Comparison of ENCODE assay signal across 11 cellular contexts in genomic region chr4:190022614-190023281, GRCh38. TPM values are rescaled to one million over a fixed set of nuclear protein-coding genes. Genes with fewer than 3 reads are reported as not detected.
DNase-seq lines count a peak whose midpoint lies in the region; ATAC-seq and TF ChIP-seq lines count a peak whose summit lies in the region.
"Not testable (repeated sequence)": the region's sequence is repeated elsewhere in the genome, so short reads cannot be mapped to it uniquely, and the experiment has no call there.
"Had no signal": no experiment of that assay in that cellular context is flagged by ENCODE, and none has a peak within 500 bp of the region (broad histone marks: within the 10 kb centered on the region; RNA-seq: fewer than 3 reads in every experiment).

No MANE protein-coding gene starts in this region.

- not testable (repeated sequence) for H2BK12ac ChIP-seq in H9 (ENCODE audit: insufficient read length, low read depth, low read length)

- no CpG with 5 or more reads among the region's 47 CpGs for WGBS in H9 (ENCODE audit: extremely low coverage, insufficient read length, low lambda C conversion rate)
- WGBS in stomach, 5 donors, result 25 to 42% (median 27%) methylated on average over 26 to 34 of the region's 47 CpGs

- H3K23ac ChIP-seq in H9 (ENCODE audit: insufficient read length, low read depth, low read length), result not testable (repeated sequence)

- not testable (repeated sequence) for H3K27ac ChIP-seq in H9 (ENCODE audit: insufficient read length, low read depth, low read length); Panc1 (ENCODE audit: low read length); breast epithelium; left ventricle myocardium inferior (replicated peaks); neural progenitor cell; stomach

- TF ChIP-seq POLR2A in breast epithelium (IDR thresholded peaks at IDR 0.05); stomach (IDR thresholded peaks at IDR 0.05): not testable (repeated sequence)

- H4K20me1 ChIP-seq in H9 (ENCODE audit: control insufficient read depth, insufficient read depth, insufficient read length); neural progenitor cell (ENCODE audit: low read depth): not testable (repeated sequence)

- H2AK5ac ChIP-seq in H9 (ENCODE audit: insufficient read length, low read length), result not testable (repeated sequence)

- not testable (repeated sequence) for H3K27ac Mint-ChIP-seq in H9, neural progenitor cell

- H3K27me3 Mint-ChIP-seq in H9 (ENCODE audit: low read depth); neural progenitor cell (ENCODE audit: insufficient read depth, low read depth): not testable (repeated sequence)
- H3K27me3 Mint-ChIP-seq in activated T-cell treated with anti-CD3 and anti-CD28 coated beads, Interleukin-2, amount 50 U/mL, for 4 hours (ENCODE audit: low read depth), result peaks cover 36% of the 10 kb centered on the region

- intact Hi-C loops in Panc1 (cut with micrococcal nuclease; ENCODE audit: unreplicated experiment); breast epithelium (cut with DNase I; ENCODE audit: low total_unique reads); left ventricle myocardium inferior (cut with micrococcal nuclease); stomach (cut with DNase I; ENCODE audit: low total_unique reads): not testable (repeated sequence)

- peaks cover 16% of the 10 kb centered on the region for H3K9me3 ChIP-seq in H9 (ENCODE audit: control insufficient read depth, low read depth, low read length)
- not testable (repeated sequence) for H3K9me3 ChIP-seq in Panc1 (ENCODE audit: control insufficient read depth, insufficient read depth, low read depth, low read length); breast epithelium; left ventricle myocardium inferior (replicated peaks); neural progenitor cell (ENCODE audit: low read depth); stomach

- not testable (repeated sequence) for H3K79me1 ChIP-seq in H9 (ENCODE audit: insufficient read depth, low read depth, low read length, poor library complexity, severe bottlenecking)

- H2BK120ac ChIP-seq in H9 (ENCODE audit: low read depth, low read length, poor library complexity, severe bottlenecking), result not testable (repeated sequence)

- peaks cover 34 to 44% of the 10 kb centered on the region in 2 experiments for H3K9me3 Mint-ChIP-seq in H9
- not testable (repeated sequence) for H3K9me3 Mint-ChIP-seq in activated T-cell treated with anti-CD3 and anti-CD28 coated beads, Interleukin-2, amount 50 U/mL, for 4 hours
- peaks cover 29% of the 10 kb centered on the region for H3K9me3 Mint-ChIP-seq in neural progenitor cell

- not testable (repeated sequence) for H3K9ac ChIP-seq in H9 (ENCODE audit: extremely low read depth, insufficient read length, low read length); neural progenitor cell

- not testable (repeated sequence) for H3K23me2 ChIP-seq in H9 (ENCODE audit: insufficient read length, low read depth, low read length, poor library complexity, severe bottlenecking)

- H3F3A ChIP-seq in neural progenitor cell (ENCODE audit: low read depth), result not testable (repeated sequence)

- not testable (repeated sequence) for H3K36me3 ChIP-seq in Panc1 (ENCODE audit: control insufficient read depth, insufficient read depth, low read length); breast epithelium; left ventricle myocardium inferior; neural progenitor cell; stomach

- H3K79me2 ChIP-seq in H9 (ENCODE audit: insufficient read depth, low read length); neural progenitor cell (ENCODE audit: low read depth): not testable (repeated sequence)

- in situ Hi-C loops in GM13977 (cut with MboI; ENCODE audit: low pct_unique_long_range_greater_than_20kb, low sequenced_read_pairs, unreplicated experiment); Panc1 (cut with HindIII; ENCODE audit: low pct_unique_long_range_greater_than_20kb, low sequenced_read_pairs): not testable (repeated sequence)

- peak; percentile 14 for DNase-seq in GM13977 (ENCODE audit: low spot score)
- peak; percentile 25 for DNase-seq in H9
- not testable (repeated sequence) for DNase-seq in Panc1 (ENCODE audit: low read depth, low spot score); activated T-cell treated with anti-CD3 and anti-CD28 coated beads, Interleukin-2, amount 50 U/mL, for 4 hours; breast epithelium (ENCODE audit: low spot score in 2 of 2); left ventricle myocardium inferior; stomach
- peak; percentile 4 for DNase-seq in neural progenitor cell (ENCODE audit: low spot score)

- CTCF ChIA-PET in Panc1 (lab: Charles Lee), result not testable (repeated sequence)

- not testable (repeated sequence) for H3T11ph ChIP-seq in H9 (ENCODE audit: low read length)

- TF ChIP-seq EP300 in stomach (IDR thresholded peaks at IDR 0.05), result not testable (repeated sequence)

- H3K4me3 Mint-ChIP-seq in H9, neural progenitor cell: not testable (repeated sequence)
- H3K4me3 Mint-ChIP-seq in activated T-cell treated with anti-CD3 and anti-CD28 coated beads, Interleukin-2, amount 50 U/mL, for 4 hours, result peak overlapping the region; percentile 59

- not testable (repeated sequence) for TF ChIP-seq CTCF in GM13977 (IDR thresholded peaks at IDR 0.05; ENCODE audit: extremely low read depth, insufficient read depth, missing control alignments); H9 (conservative IDR thresholded peaks at IDR 0.05); Panc1 (IDR thresholded peaks at IDR 0.05); breast epithelium (IDR thresholded peaks at IDR 0.05); left ventricle myocardium inferior (IDR thresholded peaks at IDR 0.05; ENCODE audit: borderline replicate concordance); neural progenitor cell (IDR thresholded peaks at IDR 0.05); stomach (IDR thresholded peaks at IDR 0.05)

- H4K8ac ChIP-seq in H9 (replicated peaks; ENCODE audit: insufficient read length, low read depth, low read length), result not testable (repeated sequence)

- H3K4ac ChIP-seq in H9 (ENCODE audit: low read depth, low read length), result not testable (repeated sequence)

- peak; percentile 60; the same call in 1 of the 2 replicates for ATAC-seq in Panc1
- peak; percentile 29 to 44 for ATAC-seq in activated T-cell treated with anti-CD3 and anti-CD28 coated beads, Interleukin-2, amount 50 U/mL, for 4 hours

- BruUV-seq in Panc1 (replicated peaks; lab: Mats Ljungman, UMichigan), result not testable (repeated sequence)

- H3K4me1 Mint-ChIP-seq in H9, neural progenitor cell: not testable (repeated sequence)
- H3K4me1 Mint-ChIP-seq in activated T-cell treated with anti-CD3 and anti-CD28 coated beads, Interleukin-2, amount 50 U/mL, for 4 hours (ENCODE audit: low read depth), result peaks cover 18% of the 10 kb centered on the region

- not testable (repeated sequence) for H3K4me3 ChIP-seq in Panc1 (ENCODE audit: low read depth in 2 of 2, low read length in 2 of 2); neural progenitor cell
- H3K4me3 ChIP-seq in breast epithelium, result peak overlapping the region; percentile 17 to 57 (median 32)
- peak overlapping the region; percentile 50 for H3K4me3 ChIP-seq in left ventricle myocardium inferior
- H3K4me3 ChIP-seq in stomach, result peak overlapping the region in 3 of 4 donors; percentile 20 to 45 (median 37)

- not testable (repeated sequence) for H2BK20ac ChIP-seq in H9 (ENCODE audit: low read depth, low read length, poor library complexity, severe bottlenecking)

- not testable (repeated sequence) for H3K14ac ChIP-seq in H9 (ENCODE audit: insufficient read depth, low read length)

- H3K4me1 ChIP-seq in H9 (ENCODE audit: insufficient read depth, low read length); Panc1 (ENCODE audit: control insufficient read depth, insufficient read depth, low read length); breast epithelium; neural progenitor cell: not testable (repeated sequence)
- H3K4me1 ChIP-seq in left ventricle myocardium inferior (peaks cover 30% of the 10 kb centered on the region), stomach (peaks cover 0 to 41% (median 25%) of the 10 kb centered on the region in 4 donors)

- not testable (repeated sequence) for H4K5ac ChIP-seq in H9 (ENCODE audit: insufficient read length, low read depth, low read length)

- H4K91ac ChIP-seq in H9 (ENCODE audit: insufficient read length, low read depth, low read length), result not testable (repeated sequence)

- not testable (repeated sequence) for H3K56ac ChIP-seq in H9 (ENCODE audit: insufficient read length, low read depth, low read length)

- POLR2A ChIA-PET in Panc1 (lab: Charles Lee), result not testable (repeated sequence)

- H3K18ac ChIP-seq in H9 (ENCODE audit: insufficient read length, low read depth, low read length), result not testable (repeated sequence)

- not testable (repeated sequence) for H2AFZ ChIP-seq in H9 (ENCODE audit: low read length); neural progenitor cell (replicated peaks)

- H3K27me3 ChIP-seq in H9 (ENCODE audit: insufficient read depth, low read length) (peaks cover 29% of the 10 kb centered on the region), breast epithelium (peaks cover 0 to 35% of the 10 kb centered on the region in 2 donors), left ventricle myocardium inferior (ENCODE audit: low read depth) (peaks cover 53% of the 10 kb centered on the region), neural progenitor cell (peaks cover 56% of the 10 kb centered on the region), stomach (peaks cover 3 to 61% (median 47%) of the 10 kb centered on the region in 3 donors)
- not testable (repeated sequence) for H3K27me3 ChIP-seq in Panc1 (ENCODE audit: control insufficient read depth, insufficient read depth, low read length)

- not testable (repeated sequence) for H2BK15ac ChIP-seq in H9 (ENCODE audit: low read depth, low read length)

- H2BK5ac ChIP-seq in H9 (ENCODE audit: insufficient read length, low read length), result not testable (repeated sequence)

- H3K4me2 ChIP-seq in H9 (ENCODE audit: insufficient read depth, insufficient read length, low read length), result not testable (repeated sequence)
- H3K4me2 ChIP-seq in neural progenitor cell, result peak overlapping the region; percentile 27

- peaks cover 18 to 26% (median 19%) of the 10 kb centered on the region in 3 experiments; a peak in 6 of 7 replicates for H3K36me3 Mint-ChIP-seq in H9 (ENCODE audit: insufficient read depth in 1 of 3, low read depth in 3 of 3)
- not testable (repeated sequence) for H3K36me3 Mint-ChIP-seq in activated T-cell treated with anti-CD3 and anti-CD28 coated beads, Interleukin-2, amount 50 U/mL, for 4 hours (ENCODE audit: insufficient read depth); neural progenitor cell

RNA-seq across cellular contexts. Expression of gene FRG2, which starts 4.3 kb away (rescaled TPM):
- total RNA-seq in H9 (2021), result not detected in 2 replicates
- total RNA-seq in Panc1 (2021; ENCODE audit: unreplicated experiment), result not detected
- polyA plus RNA-seq in Panc1 (2012; ENCODE audit: insufficient read length), result not detected
- total RNA-seq in activated T-cell treated with anti-CD3 and anti-CD28 coated beads, Interleukin-2, amount 50 U/mL, for 4 hours, result not detected
- not detected for total RNA-seq in breast epithelium
- total RNA-seq in left ventricle myocardium inferior, result not detected
- not detected in 2 replicates for total RNA-seq in neural progenitor cell (ENCODE audit: low replicate concordance)
- not detected for total RNA-seq in stomach
- not detected for polyA plus RNA-seq in stomach
- total RNA-seq: myocyte, right atrium auricular region, urinary bladder had no signal
- polyA plus RNA-seq: urinary bladder had no signal

RNA-seq across cellular contexts. Expression of gene DBET, which starts 41.6 kb away (rescaled TPM):
- total RNA-seq in H9 (2021) (not detected in 2 replicates), Panc1 (2021; ENCODE audit: unreplicated experiment) (not detected), breast epithelium (not detected), left ventricle myocardium inferior (not detected), neural progenitor cell (ENCODE audit: low replicate concordance) (not detected in 2 replicates), stomach (not detected)
- polyA plus RNA-seq in Panc1 (2012; ENCODE audit: insufficient read length), result not detected
- total RNA-seq in activated T-cell treated with anti-CD3 and anti-CD28 coated beads, Interleukin-2, amount 50 U/mL, for 4 hours, result under 1 TPM in 1 of 3 donors, not detected in 2; 0.08 TPM
- not detected for polyA plus RNA-seq in stomach
- total RNA-seq: myocyte, right atrium auricular region, urinary bladder had no signal
- polyA plus RNA-seq: urinary bladder had no signal
